ENCODE assay signal across 2 cellular contexts in the genomic region with DNA sequence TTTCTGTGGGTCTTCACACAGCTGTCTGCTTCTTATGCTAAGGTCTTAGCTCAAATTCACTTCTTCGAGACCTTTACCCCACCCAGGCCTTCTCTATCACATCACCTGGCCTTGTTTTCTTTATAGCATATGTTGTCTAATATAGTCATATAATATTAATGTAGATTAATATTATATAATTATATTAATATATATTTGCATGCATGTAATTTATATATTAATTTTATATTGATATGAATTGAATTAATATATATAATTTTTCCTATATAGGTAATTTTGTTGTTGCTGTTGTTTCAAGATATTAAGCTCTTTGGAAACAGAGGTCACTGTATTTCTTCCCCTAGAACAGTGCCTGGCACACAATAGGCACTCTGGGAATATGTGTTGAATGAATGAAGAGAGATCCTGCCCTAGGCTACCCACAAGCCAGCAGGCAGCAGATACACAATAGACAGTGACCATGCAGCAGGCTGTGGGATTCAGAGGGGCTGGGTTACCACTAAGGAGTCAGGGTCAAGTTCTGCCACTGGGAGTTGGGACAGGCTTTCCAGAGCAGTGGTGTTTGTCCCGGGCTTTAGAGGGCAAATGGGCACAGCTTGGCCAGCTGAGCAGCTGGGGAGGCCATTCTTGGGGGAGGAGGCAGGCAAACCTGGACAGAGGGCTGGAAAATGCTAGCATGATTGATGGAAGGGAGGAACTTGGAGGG.
TF ChIP-seq lines count a peak whose summit lies in the region.

No MANE protein-coding gene starts in this region.

TF ChIP-seq in GM23338, 12 proteins besides CTCF, POLR2A, EP300 and RAD21 (continued from another document):
- no peak for TF ChIP-seq REST (IDR thresholded peaks at IDR 0.05; ENCODE audit: unreplicated experiment)
- TF ChIP-seq JUNB (IDR thresholded peaks at IDR 0.05; ENCODE audit: unreplicated experiment) = no peak
- TF ChIP-seq STAT1 (IDR thresholded peaks at IDR 0.05; ENCODE audit: unreplicated experiment) = no peak
- no peak for TF ChIP-seq ETS1 (IDR thresholded peaks at IDR 0.05)
- no peak for TF ChIP-seq ZNF462 (CRISPR knock-in tag; IDR thresholded peaks at IDR 0.05)
- TF ChIP-seq CREB1 (CRISPR knock-in tag; IDR thresholded peaks at IDR 0.05; ENCODE audit: low read depth) = no peak

TF ChIP-seq in K562, 482 proteins besides CTCF, POLR2A, EP300 and RAD21 (continued from another document):
- TF ChIP-seq, protein P1, sequence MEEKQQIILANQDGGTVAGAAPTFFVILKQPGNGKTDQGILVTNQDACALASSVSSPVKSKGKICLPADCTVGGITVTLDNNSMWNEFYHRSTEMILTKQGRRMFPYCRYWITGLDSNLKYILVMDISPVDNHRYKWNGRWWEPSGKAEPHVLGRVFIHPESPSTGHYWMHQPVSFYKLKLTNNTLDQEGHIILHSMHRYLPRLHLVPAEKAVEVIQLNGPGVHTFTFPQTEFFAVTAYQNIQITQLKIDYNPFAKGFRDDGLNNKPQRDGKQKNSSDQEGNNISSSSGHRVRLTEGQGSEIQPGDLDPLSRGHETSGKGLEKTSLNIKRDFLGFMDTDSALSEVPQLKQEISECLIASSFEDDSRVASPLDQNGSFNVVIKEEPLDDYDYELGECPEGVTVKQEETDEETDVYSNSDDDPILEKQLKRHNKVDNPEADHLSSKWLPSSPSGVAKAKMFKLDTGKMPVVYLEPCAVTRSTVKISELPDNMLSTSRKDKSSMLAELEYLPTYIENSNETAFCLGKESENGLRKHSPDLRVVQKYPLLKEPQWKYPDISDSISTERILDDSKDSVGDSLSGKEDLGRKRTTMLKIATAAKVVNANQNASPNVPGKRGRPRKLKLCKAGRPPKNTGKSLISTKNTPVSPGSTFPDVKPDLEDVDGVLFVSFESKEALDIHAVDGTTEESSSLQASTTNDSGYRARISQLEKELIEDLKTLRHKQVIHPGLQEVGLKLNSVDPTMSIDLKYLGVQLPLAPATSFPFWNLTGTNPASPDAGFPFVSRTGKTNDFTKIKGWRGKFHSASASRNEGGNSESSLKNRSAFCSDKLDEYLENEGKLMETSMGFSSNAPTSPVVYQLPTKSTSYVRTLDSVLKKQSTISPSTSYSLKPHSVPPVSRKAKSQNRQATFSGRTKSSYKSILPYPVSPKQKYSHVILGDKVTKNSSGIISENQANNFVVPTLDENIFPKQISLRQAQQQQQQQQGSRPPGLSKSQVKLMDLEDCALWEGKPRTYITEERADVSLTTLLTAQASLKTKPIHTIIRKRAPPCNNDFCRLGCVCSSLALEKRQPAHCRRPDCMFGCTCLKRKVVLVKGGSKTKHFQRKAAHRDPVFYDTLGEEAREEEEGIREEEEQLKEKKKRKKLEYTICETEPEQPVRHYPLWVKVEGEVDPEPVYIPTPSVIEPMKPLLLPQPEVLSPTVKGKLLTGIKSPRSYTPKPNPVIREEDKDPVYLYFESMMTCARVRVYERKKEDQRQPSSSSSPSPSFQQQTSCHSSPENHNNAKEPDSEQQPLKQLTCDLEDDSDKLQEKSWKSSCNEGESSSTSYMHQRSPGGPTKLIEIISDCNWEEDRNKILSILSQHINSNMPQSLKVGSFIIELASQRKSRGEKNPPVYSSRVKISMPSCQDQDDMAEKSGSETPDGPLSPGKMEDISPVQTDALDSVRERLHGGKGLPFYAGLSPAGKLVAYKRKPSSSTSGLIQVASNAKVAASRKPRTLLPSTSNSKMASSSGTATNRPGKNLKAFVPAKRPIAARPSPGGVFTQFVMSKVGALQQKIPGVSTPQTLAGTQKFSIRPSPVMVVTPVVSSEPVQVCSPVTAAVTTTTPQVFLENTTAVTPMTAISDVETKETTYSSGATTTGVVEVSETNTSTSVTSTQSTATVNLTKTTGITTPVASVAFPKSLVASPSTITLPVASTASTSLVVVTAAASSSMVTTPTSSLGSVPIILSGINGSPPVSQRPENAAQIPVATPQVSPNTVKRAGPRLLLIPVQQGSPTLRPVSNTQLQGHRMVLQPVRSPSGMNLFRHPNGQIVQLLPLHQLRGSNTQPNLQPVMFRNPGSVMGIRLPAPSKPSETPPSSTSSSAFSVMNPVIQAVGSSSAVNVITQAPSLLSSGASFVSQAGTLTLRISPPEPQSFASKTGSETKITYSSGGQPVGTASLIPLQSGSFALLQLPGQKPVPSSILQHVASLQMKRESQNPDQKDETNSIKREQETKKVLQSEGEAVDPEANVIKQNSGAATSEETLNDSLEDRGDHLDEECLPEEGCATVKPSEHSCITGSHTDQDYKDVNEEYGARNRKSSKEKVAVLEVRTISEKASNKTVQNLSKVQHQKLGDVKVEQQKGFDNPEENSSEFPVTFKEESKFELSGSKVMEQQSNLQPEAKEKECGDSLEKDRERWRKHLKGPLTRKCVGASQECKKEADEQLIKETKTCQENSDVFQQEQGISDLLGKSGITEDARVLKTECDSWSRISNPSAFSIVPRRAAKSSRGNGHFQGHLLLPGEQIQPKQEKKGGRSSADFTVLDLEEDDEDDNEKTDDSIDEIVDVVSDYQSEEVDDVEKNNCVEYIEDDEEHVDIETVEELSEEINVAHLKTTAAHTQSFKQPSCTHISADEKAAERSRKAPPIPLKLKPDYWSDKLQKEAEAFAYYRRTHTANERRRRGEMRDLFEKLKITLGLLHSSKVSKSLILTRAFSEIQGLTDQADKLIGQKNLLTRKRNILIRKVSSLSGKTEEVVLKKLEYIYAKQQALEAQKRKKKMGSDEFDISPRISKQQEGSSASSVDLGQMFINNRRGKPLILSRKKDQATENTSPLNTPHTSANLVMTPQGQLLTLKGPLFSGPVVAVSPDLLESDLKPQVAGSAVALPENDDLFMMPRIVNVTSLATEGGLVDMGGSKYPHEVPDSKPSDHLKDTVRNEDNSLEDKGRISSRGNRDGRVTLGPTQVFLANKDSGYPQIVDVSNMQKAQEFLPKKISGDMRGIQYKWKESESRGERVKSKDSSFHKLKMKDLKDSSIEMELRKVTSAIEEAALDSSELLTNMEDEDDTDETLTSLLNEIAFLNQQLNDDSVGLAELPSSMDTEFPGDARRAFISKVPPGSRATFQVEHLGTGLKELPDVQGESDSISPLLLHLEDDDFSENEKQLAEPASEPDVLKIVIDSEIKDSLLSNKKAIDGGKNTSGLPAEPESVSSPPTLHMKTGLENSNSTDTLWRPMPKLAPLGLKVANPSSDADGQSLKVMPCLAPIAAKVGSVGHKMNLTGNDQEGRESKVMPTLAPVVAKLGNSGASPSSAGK (IDR thresholded peaks at IDR 0.05) = no peak
- TF ChIP-seq KHSRP (IDR thresholded peaks at IDR 0.05) (no peak), CBX2 (IDR thresholded peaks at IDR 0.05; ENCODE audit: insufficient read depth, low read length, poor library complexity, severe bottlenecking) (no peak), NR1H2 (CRISPR knock-in tag; IDR thresholded peaks at IDR 0.05) (no peak), MCM5 (IDR thresholded peaks at IDR 0.05; ENCODE audit: low read depth) (no peak), ZNF398 (CRISPR knock-in tag; IDR thresholded peaks at IDR 0.05) (no peak), ZNF444 (CRISPR knock-in tag; IDR thresholded peaks at IDR 0.05) (no peak), ETV6 (IDR thresholded peaks at IDR 0.05; ENCODE audit: borderline replicate concordance in 1 of 2, low read depth in 2 of 2, low read length in 1 of 2) (no peak), ETV6 (CRISPR knock-in tag; IDR thresholded peaks at IDR 0.05; ENCODE audit: borderline replicate concordance) (no peak)
